ENCODE assay signal across 1 cellular context in genomic region chr3:141368062-141368924, GRCh38.
TF ChIP-seq lines count a peak whose summit lies in the region.

A gene with protein sequence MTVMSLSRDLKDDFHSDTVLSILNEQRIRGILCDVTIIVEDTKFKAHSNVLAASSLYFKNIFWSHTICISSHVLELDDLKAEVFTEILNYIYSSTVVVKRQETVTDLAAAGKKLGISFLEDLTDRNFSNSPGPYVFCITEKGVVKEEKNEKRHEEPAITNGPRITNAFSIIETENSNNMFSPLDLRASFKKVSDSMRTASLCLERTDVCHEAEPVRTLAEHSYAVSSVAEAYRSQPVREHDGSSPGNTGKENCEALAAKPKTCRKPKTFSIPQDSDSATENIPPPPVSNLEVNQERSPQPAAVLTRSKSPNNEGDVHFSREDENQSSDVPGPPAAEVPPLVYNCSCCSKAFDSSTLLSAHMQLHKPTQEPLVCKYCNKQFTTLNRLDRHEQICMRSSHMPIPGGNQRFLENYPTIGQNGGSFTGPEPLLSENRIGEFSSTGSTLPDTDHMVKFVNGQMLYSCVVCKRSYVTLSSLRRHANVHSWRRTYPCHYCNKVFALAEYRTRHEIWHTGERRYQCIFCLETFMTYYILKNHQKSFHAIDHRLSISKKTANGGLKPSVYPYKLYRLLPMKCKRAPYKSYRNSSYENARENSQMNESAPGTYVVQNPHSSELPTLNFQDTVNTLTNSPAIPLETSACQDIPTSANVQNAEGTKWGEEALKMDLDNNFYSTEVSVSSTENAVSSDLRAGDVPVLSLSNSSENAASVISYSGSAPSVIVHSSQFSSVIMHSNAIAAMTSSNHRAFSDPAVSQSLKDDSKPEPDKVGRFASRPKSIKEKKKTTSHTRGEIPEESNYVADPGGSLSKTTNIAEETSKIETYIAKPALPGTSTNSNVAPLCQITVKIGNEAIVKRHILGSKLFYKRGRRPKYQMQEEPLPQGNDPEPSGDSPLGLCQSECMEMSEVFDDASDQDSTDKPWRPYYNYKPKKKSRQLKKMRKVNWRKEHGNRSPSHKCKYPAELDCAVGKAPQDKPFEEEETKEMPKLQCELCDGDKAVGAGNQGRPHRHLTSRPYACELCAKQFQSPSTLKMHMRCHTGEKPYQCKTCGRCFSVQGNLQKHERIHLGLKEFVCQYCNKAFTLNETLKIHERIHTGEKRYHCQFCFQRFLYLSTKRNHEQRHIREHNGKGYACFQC (N-terminal part only) (plus strand): TSS chr3:141368504. CDS start chr3:141442389, 73,885 bp downstream.

TF ChIP-seq in H1, 55 proteins besides CTCF, POLR2A, EP300 and RAD21:
- TF ChIP-seq BACH1 (IDR thresholded peaks at IDR 0.05; ENCODE audit: low read length): 0 out of 2 replicates have a peak, but pooled peaks have one; percentile 25
- TF ChIP-seq RNF2 (IDR thresholded peaks at IDR 0.05; ENCODE audit: borderline replicate concordance, low read depth, low read length, missing control alignments, poor library complexity, severe bottlenecking): no peak
- no peak for TF ChIP-seq EGR1 (IDR thresholded peaks at IDR 0.05; ENCODE audit: borderline replicate concordance, low read depth, low read length)
- peak; percentile 69 for TF ChIP-seq TAF1 (IDR thresholded peaks at IDR 0.05; ENCODE audit: low read depth, low read length)
- peak; percentile 42 for TF ChIP-seq TAF7 (optimal IDR thresholded peaks at IDR 0.05; ENCODE audit: borderline replicate concordance, low read depth, low read length)
- no peak for TF ChIP-seq TCF12 (IDR thresholded peaks at IDR 0.05; ENCODE audit: low read depth, low read length)
- no peak for TF ChIP-seq GABPA (IDR thresholded peaks at IDR 0.05; ENCODE audit: borderline replicate concordance, insufficient read depth, low read length)
- TF ChIP-seq ASH2L (IDR thresholded peaks at IDR 0.05; ENCODE audit: low read length): peak; percentile 40
- no peak for TF ChIP-seq SRF (IDR thresholded peaks at IDR 0.05; ENCODE audit: low read depth, low read length)
- TF ChIP-seq NANOG (IDR thresholded peaks at IDR 0.05; ENCODE audit: insufficient read depth, low read depth, low read length, poor library complexity, severe bottlenecking): no peak
- TF ChIP-seq TBP (IDR thresholded peaks at IDR 0.05; ENCODE audit: low read depth, low read length): 0 out of 2 replicates have a peak, but pooled peaks have one; percentile 41
- TF ChIP-seq, protein P1, sequence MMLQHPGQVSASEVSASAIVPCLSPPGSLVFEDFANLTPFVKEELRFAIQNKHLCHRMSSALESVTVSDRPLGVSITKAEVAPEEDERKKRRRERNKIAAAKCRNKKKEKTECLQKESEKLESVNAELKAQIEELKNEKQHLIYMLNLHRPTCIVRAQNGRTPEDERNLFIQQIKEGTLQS (IDR thresholded peaks at IDR 0.05; ENCODE audit: insufficient read depth, low read depth, low read length): 0 out of 2 replicates have a peak, but pooled peaks have one; percentile 35
- TF ChIP-seq JUND (IDR thresholded peaks at IDR 0.05; ENCODE audit: low read length): peak; percentile 85
- peak; percentile 81 for TF ChIP-seq CREB1 (IDR thresholded peaks at IDR 0.05)
- TF ChIP-seq MAX (IDR thresholded peaks at IDR 0.05): peak; percentile 68
- TF ChIP-seq BRCA1 (IDR thresholded peaks at IDR 0.05; ENCODE audit: low read depth, low read length): no peak
- TF ChIP-seq CHD1 (IDR thresholded peaks at IDR 0.05; ENCODE audit: low read depth, low read length): no peak
- TF ChIP-seq TEAD4 (IDR thresholded peaks at IDR 0.05; ENCODE audit: low read depth, low read length): peak; percentile 89
- TF ChIP-seq SUZ12 (IDR thresholded peaks at IDR 0.05; ENCODE audit: low read length): no peak
- TF ChIP-seq E2F6 (IDR thresholded peaks at IDR 0.05): peak; percentile 81
- peak; percentile 48; the same call in 1 of the 2 replicates for TF ChIP-seq ATF2 (IDR thresholded peaks at IDR 0.05; ENCODE audit: low read length)
- no peak for TF ChIP-seq PHF8 (conservative IDR thresholded peaks at IDR 0.05; ENCODE audit: low read depth, low read length)
- TF ChIP-seq JUN (IDR thresholded peaks at IDR 0.05; ENCODE audit: low read depth, low read length): no peak
- TF ChIP-seq POLR2AphosphoS5 (IDR thresholded peaks at IDR 0.05; ENCODE audit: low read depth, low read length): 0 out of 2 replicates have a peak, but pooled peaks have one; percentile 4
- TF ChIP-seq YY1 (IDR thresholded peaks at IDR 0.05; ENCODE audit: low read depth, low read length): peak; percentile 84
